Comparison of ENCODE assay signal across 22 cellular contexts in genomic region chr14:52298795-52299194, GRCh38. TPM values are rescaled to one million over a fixed set of nuclear protein-coding genes. Genes with fewer than 3 reads are reported as not detected.
DNase-seq lines count a peak whose midpoint lies in the region; ATAC-seq, FAIRE-seq and TF ChIP-seq lines count a peak whose summit lies in the region.
"Had no signal": no experiment of that assay in that cellular context is flagged by ENCODE, and none has a peak within 500 bp of the region (broad histone marks: within the 10 kb centered on the region; RNA-seq: fewer than 3 reads in every experiment).

No MANE protein-coding gene starts in this region.

- H3K27ac Mint-ChIP-seq in activated CD4-positive, alpha-beta T cell treated with anti-CD3 and anti-CD28 coated beads, Interleukin-2, amount 10 ng/mL, durations not matched to agents 7 days and 5 days, result peak overlapping the region; percentile 52
- H3K27ac Mint-ChIP-seq in natural killer cell treated with Interleukin-12 subunit alpha and Interleukin-12 subunit beta and Interleukin-15 and Interleukin-18, amount 100 ng/mL, for 72 hours, result peak overlapping the region; percentile 65 to 68
- H3K27ac Mint-ChIP-seq: B cell; CD4-positive, alpha-beta T cell; CD8-positive, alpha-beta T cell had no signal

- no peaks in the 10 kb centered on the region for H3K27me3 ChIP-seq in sigmoid colon

- ATAC-seq in natural killer cell treated with Interleukin-12 subunit alpha and Interleukin-12 subunit beta and Interleukin-15 and Interleukin-18, amount 100 ng/mL, for 72 hours, result no peak
- no peak for ATAC-seq in HG03571 (IDR thresholded peaks at IDR 0.05; ENCODE audit: unreplicated experiment)
- ATAC-seq: A549; CD8-positive, alpha-beta T cell had no signal

- H3K27ac ChIP-seq in kidney (ENCODE audit: low read depth in 2 of 2, low read length in 2 of 2) (no peak overlapping the region), sigmoid colon (no peak overlapping the region)
- H3K27ac ChIP-seq: 22Rv1, A549, C4-2B had no signal

- intact Hi-C loops in kidney (cut with DNase I) (loop anchor here (5.0 kb wide), 1 partner anchor 179 kb away; no protein-coding TSS in a partner anchor), sigmoid colon (cut with DNase I) (loop anchor here (2.0 kb wide), 1 partner anchor 174 kb away; no protein-coding TSS in a partner anchor)

- H3K4me3 ChIP-seq in kidney (ENCODE audit: low read length in 2 of 2) (no peak overlapping the region), sigmoid colon (no peak overlapping the region)
- H3K4me3 ChIP-seq: A549 had no signal

- peaks cover 46% of the 10 kb centered on the region for H3K4me1 Mint-ChIP-seq in activated CD4-positive, alpha-beta T cell treated with anti-CD3 and anti-CD28 coated beads, Interleukin-2, amount 10 ng/mL, durations not matched to agents 7 days and 5 days
- H3K4me1 Mint-ChIP-seq in natural killer cell treated with Interleukin-12 subunit alpha and Interleukin-12 subunit beta and Interleukin-15 and Interleukin-18, amount 100 ng/mL, for 72 hours (ENCODE audit: low read depth in 2 of 2), result peaks cover 37 to 51% of the 10 kb centered on the region in 2 donors
- H3K4me1 Mint-ChIP-seq: B cell had no signal

- 89 to 92% methylated on average over 10 of the region's 10 CpGs for WGBS in sigmoid colon, 2 donors

- POLR2A ChIA-PET in activated CD4-positive, alpha-beta T cell treated with anti-CD3 and anti-CD28 coated beads, Interleukin-2, amount 10 ng/mL, durations not matched to agents 7 days and 5 days (lab: Charles Lee), result no interaction called here

- no peaks in the 10 kb centered on the region for H3K9me3 Mint-ChIP-seq in activated CD4-positive, alpha-beta T cell treated with anti-CD3 and anti-CD28 coated beads, Interleukin-2, amount 10 ng/mL, durations not matched to agents 7 days and 5 days
- no peaks in the 10 kb centered on the region for H3K9me3 Mint-ChIP-seq in natural killer cell treated with Interleukin-12 subunit alpha and Interleukin-12 subunit beta and Interleukin-15 and Interleukin-18, amount 100 ng/mL, for 72 hours
- H3K9me3 Mint-ChIP-seq: CD4-positive, alpha-beta T cell; CD8-positive, alpha-beta T cell had no signal

- CTCF ChIA-PET in activated CD4-positive, alpha-beta T cell treated with anti-CD3 and anti-CD28 coated beads, Interleukin-2, amount 10 ng/mL, durations not matched to agents 7 days and 5 days (lab: Charles Lee), result interaction anchor here (1.2 to 2.3 kb wide), 2 partner anchors 11 to 197 kb away, joined by 3 to 11 read pairs; no protein-coding TSS in a partner anchor

- TF ChIP-seq CTCF in kidney (IDR thresholded peaks at IDR 0.05; ENCODE audit: borderline replicate concordance, extremely low read depth, insufficient read depth) (no peak), sigmoid colon (IDR thresholded peaks at IDR 0.05) (no peak)

- TF ChIP-seq POLR2A in sigmoid colon (IDR thresholded peaks at IDR 0.05), result no peak

- H3K36me3 ChIP-seq in kidney (ENCODE audit: control insufficient read depth in 1 of 2, insufficient read depth in 2 of 2, low read length in 2 of 2) (no peaks in the 10 kb centered on the region), sigmoid colon (no peaks in the 10 kb centered on the region)

- no peak overlapping the region for H3K4me3 Mint-ChIP-seq in activated CD4-positive, alpha-beta T cell treated with anti-CD3 and anti-CD28 coated beads, Interleukin-2, amount 10 ng/mL, durations not matched to agents 7 days and 5 days
- peak overlapping the region; percentile 31 for H3K4me3 Mint-ChIP-seq in natural killer cell treated with Interleukin-12 subunit alpha and Interleukin-12 subunit beta and Interleukin-15 and Interleukin-18, amount 100 ng/mL, for 72 hours
- H3K4me3 Mint-ChIP-seq: B cell; CD4-positive, alpha-beta T cell; CD8-positive, alpha-beta T cell had no signal

- no peak for FAIRE-seq in kidney (lab: Jason Lieb, UNC)
- FAIRE-seq: A549, D721Med, GM12891 had no signal

- no peak for TF ChIP-seq EP300 in sigmoid colon (IDR thresholded peaks at IDR 0.05)

- H3K4me1 ChIP-seq in kidney (ENCODE audit: control insufficient read depth in 1 of 2, insufficient read depth in 1 of 2, low read depth in 1 of 2, low read length in 2 of 2) (no peaks in the 10 kb centered on the region), sigmoid colon (no peaks in the 10 kb centered on the region)
- H3K4me1 ChIP-seq: A549, Caco-2 had no signal

- H3K36me3 Mint-ChIP-seq in activated CD4-positive, alpha-beta T cell treated with anti-CD3 and anti-CD28 coated beads, Interleukin-2, amount 10 ng/mL, durations not matched to agents 7 days and 5 days (ENCODE audit: low read depth), result peaks cover 28% of the 10 kb centered on the region
- peaks cover 16% of the 10 kb centered on the region for H3K36me3 Mint-ChIP-seq in natural killer cell treated with Interleukin-12 subunit alpha and Interleukin-12 subunit beta and Interleukin-15 and Interleukin-18, amount 100 ng/mL, for 72 hours
- H3K36me3 Mint-ChIP-seq: CD8-positive, alpha-beta T cell had no signal

- peaks cover 30% of the 10 kb centered on the region for H3K27me3 Mint-ChIP-seq in activated CD4-positive, alpha-beta T cell treated with anti-CD3 and anti-CD28 coated beads, Interleukin-2, amount 10 ng/mL, durations not matched to agents 7 days and 5 days
- H3K27me3 Mint-ChIP-seq in natural killer cell treated with Interleukin-12 subunit alpha and Interleukin-12 subunit beta and Interleukin-15 and Interleukin-18, amount 100 ng/mL, for 72 hours, result no peaks in the 10 kb centered on the region
- H3K27me3 Mint-ChIP-seq: CD4-positive, alpha-beta T cell had no signal

- H3K9ac ChIP-seq in kidney (ENCODE audit: low read length in 2 of 2), result no peak overlapping the region

- DNase-seq in activated CD4-positive, alpha-beta T cell treated with anti-CD3 and anti-CD28 coated beads, Interleukin-2, amount 10 ng/mL, durations not matched to agents 7 days and 5 days, result no peak
- DNase-seq in activated CD4-positive, alpha-beta T cell treated with anti-CD3 and anti-CD28 coated beads, Interleukin-2, amount 50 U/mL, for 4 hours, result no peak
- DNase-seq in kidney (peak; percentile 69), sigmoid colon (no peak), KG1 (lab: John Stamatoyannopoulos, UW) (no peak)
- DNase-seq in natural killer cell treated with Interleukin-12 subunit alpha and Interleukin-12 subunit beta and Interleukin-15 and Interleukin-18, amount 100 ng/mL, for 72 hours (ENCODE audit: low spot score), result no peak
- DNase-seq: AML-193; Caco-2; Calu3; CD4-positive, alpha-beta T cell; CD8-positive, alpha-beta T cell; DMS79 treated with DMSO at 0.1 percent for 48 hours; GF-D8 had no signal

- no peaks in the 10 kb centered on the region for H3K9me3 ChIP-seq in kidney (ENCODE audit: control insufficient read depth in 1 of 2, low read length in 2 of 2)
- no peaks in the 10 kb centered on the region for H3K9me3 ChIP-seq in sigmoid colon
- H3K9me3 ChIP-seq: A549, Caco-2 had no signal

RNA-seq across cellular contexts. Expression of gene PTGER2, which starts 15.3 kb away (rescaled TPM):
- total RNA-seq in activated CD4-positive, alpha-beta T cell treated with anti-CD3 and anti-CD28 coated beads, Interleukin-2, amount 10 ng/mL, durations not matched to agents 7 days and 5 days, result 10 to 100 TPM; 54.5 to 60.4 TPM
- total RNA-seq in kidney (10.0 TPM), sigmoid colon (1 to 10 TPM in 3 of 4 donors, under 1 TPM in 1; 0.55 to 2.5 (median 1.3) TPM)
- polyA plus RNA-seq in kidney (ENCODE audit: insufficient read depth, low read depth, low replicate concordance) (3.4 TPM), sigmoid colon (1 to 10 TPM; 3.0 to 3.9 (median 3.0) TPM)
- 10 to 100 TPM; 94.5 to 96.0 TPM for total RNA-seq in natural killer cell treated with Interleukin-12 subunit alpha and Interleukin-12 subunit beta and Interleukin-15 and Interleukin-18, amount 100 ng/mL, for 72 hours
- total RNA-seq: A172, Calu3 had no signal

RNA-seq across cellular contexts. Expression of gene PTGDR, which starts 31.3 kb away (rescaled TPM):
- under 1 TPM in 1 of 2 experiments, not detected in 1; 0.07 TPM for total RNA-seq in activated CD4-positive, alpha-beta T cell treated with anti-CD3 and anti-CD28 coated beads, Interleukin-2, amount 10 ng/mL, durations not matched to agents 7 days and 5 days
- 3.1 TPM for total RNA-seq in kidney
- 0.22 TPM for polyA plus RNA-seq in kidney (ENCODE audit: insufficient read depth, low read depth, low replicate concordance)
- 1 to 10 TPM; 3.8 to 4.5 TPM for total RNA-seq in natural killer cell treated with Interleukin-12 subunit alpha and Interleukin-12 subunit beta and Interleukin-15 and Interleukin-18, amount 100 ng/mL, for 72 hours
- under 1 TPM in 3 of 4 donors, not detected in 1; 0.28 to 0.71 (median 0.66) TPM for total RNA-seq in sigmoid colon
- 1 to 10 TPM; 1.2 to 8.2 (median 3.0) TPM for polyA plus RNA-seq in sigmoid colon
- total RNA-seq: A172, B cell, Calu3 had no signal
- polyA plus RNA-seq: A549, BJ had no signal
